9 cellular contexts compared by ENCODE assay signal in genomic region chr15:68209735-68210408, GRCh38. TPM values are rescaled to one million over a fixed set of nuclear protein-coding genes. Genes with fewer than 3 reads are reported as not detected.
DNase-seq lines count a peak whose midpoint lies in the region; ATAC-seq and TF ChIP-seq lines count a peak whose summit lies in the region.
"Had no signal": no experiment of that assay in that cellular context is flagged by ENCODE, and none has a peak within 500 bp of the region (broad histone marks: within the 10 kb centered on the region; RNA-seq: fewer than 3 reads in every experiment).

No MANE protein-coding gene starts in this region.

- no peak for TF ChIP-seq CTCF in esophagus squamous epithelium (IDR thresholded peaks at IDR 0.05)

- H3K27me3 ChIP-seq in esophagus squamous epithelium = no peaks in the 10 kb centered on the region
- H3K27me3 ChIP-seq: adrenal gland had no signal

- H3K9me3 ChIP-seq in esophagus squamous epithelium = no peaks in the 10 kb centered on the region
- H3K9me3 ChIP-seq: adrenal gland had no signal

- DNase-seq in activated T-cell treated with anti-CD3 and anti-CD28 coated beads, Interleukin-2, amount 50 U/mL, for 1 hour = peak; percentile 46
- peak; percentile 35 for DNase-seq in stimulated activated CD4-positive, alpha-beta T cell treated with anti-CD3 and anti-CD28 coated beads, Interleukin-2, amount 100 ng/mL, for 4 hours (ENCODE audit: low read depth)
- DNase-seq in esophagus squamous epithelium (lab: John Stamatoyannopoulos, UW) = no peak
- DNase-seq in kidney tubule cell (ENCODE audit: low spot score) = no peak
- no peak for DNase-seq in UCSD-AML1 (lab: John Stamatoyannopoulos, UW; ENCODE audit: unreplicated experiment)

- peaks cover 14 to 31% (median 18%) of the 10 kb centered on the region in 3 donors for H3K4me1 ChIP-seq in esophagus squamous epithelium

- H3K36me3 ChIP-seq in esophagus squamous epithelium = peaks cover 0 to 22% (median 0%) of the 10 kb centered on the region in 3 donors
- H3K36me3 ChIP-seq: adrenal gland had no signal

- 59 to 84% methylated on average over 6 to 13 of the region's 13 CpGs for WGBS in esophagus squamous epithelium, 2 donors

- no peak overlapping the region for H3K4me3 ChIP-seq in esophagus squamous epithelium

- no peak overlapping the region for H3K27ac ChIP-seq in esophagus squamous epithelium
- H3K27ac ChIP-seq: adrenal gland had no signal

- TF ChIP-seq POLR2A in esophagus squamous epithelium (IDR thresholded peaks at IDR 0.05) = no peak

- intact Hi-C loops in esophagus squamous epithelium (cut with DNase I) = loop anchor here (10.0 kb wide), 1 partner anchor 345 kb away; no protein-coding TSS in a partner anchor

- ATAC-seq in GM19023 (IDR thresholded peaks at IDR 0.05; ENCODE audit: unreplicated experiment) (peak; percentile 43), HG03159 (IDR thresholded peaks at IDR 0.05; ENCODE audit: unreplicated experiment) (peak; percentile 47), HG03280 (IDR thresholded peaks at IDR 0.05; ENCODE audit: unreplicated experiment) (no peak)

RNA-seq across cellular contexts. Expression of gene CALML4, which starts 4.7 kb away (rescaled TPM):
- 1 to 10 TPM; 1.6 to 5.3 (median 3.3) TPM for total RNA-seq in esophagus squamous epithelium

RNA-seq across cellular contexts. Expression of gene CLN6, which starts 19.7 kb away (rescaled TPM):
- 10 to 100 TPM; 13.2 to 30.8 (median 24.4) TPM for total RNA-seq in esophagus squamous epithelium

Comparison
In these comparisons a context has a peak if more than half of its experiments do, and no peak if none do; other contexts are left out.
1. DNase-seq: peak in activated T-cell treated with anti-CD3 and anti-CD28 coated beads, Interleukin-2, amount 50 U/mL, for 1 hour (single experiment) and stimulated activated CD4-positive, alpha-beta T cell treated with anti-CD3 and anti-CD28 coated beads, Interleukin-2, amount 100 ng/mL, for 4 hours (single experiment); none in esophagus squamous epithelium (single experiment), kidney tubule cell (single experiment) and UCSD-AML1 (single experiment).